ENCODE assay signal across 1 cellular context in genomic region chr7:151382079-151382885, GRCh38.
TF ChIP-seq lines count a peak whose summit lies in the region.

No MANE protein-coding gene starts in this region.

TF ChIP-seq in WTC11, 78 proteins besides CTCF, POLR2A, EP300 and RAD21 (continued from another document):
- no peak for TF ChIP-seq ARID4B (CRISPR knock-in tag; IDR thresholded peaks at IDR 0.05; ENCODE audit: borderline replicate concordance)
- no peak for TF ChIP-seq ZSCAN18 (CRISPR knock-in tag; IDR thresholded peaks at IDR 0.05)
- no peak for TF ChIP-seq E2F4 (CRISPR knock-in tag; IDR thresholded peaks at IDR 0.05; ENCODE audit: borderline replicate concordance, low read depth)
